Comparison of ENCODE assay signal across 1 cellular context in genomic region chr3:52218454-52218853, GRCh38.
TF ChIP-seq lines count a peak whose summit lies in the region.

No MANE protein-coding gene starts in this region.

TF ChIP-seq in GM12878, 131 proteins besides CTCF, POLR2A, EP300 and RAD21:
- no peak for TF ChIP-seq ZBTB40 (IDR thresholded peaks at IDR 0.05; ENCODE audit: borderline replicate concordance)
- no peak for TF ChIP-seq CHD1 (IDR thresholded peaks at IDR 0.05; ENCODE audit: low read depth, low read length)
- no peak for TF ChIP-seq CHD4 (IDR thresholded peaks at IDR 0.05)
- TF ChIP-seq CBX5 (IDR thresholded peaks at IDR 0.05; ENCODE audit: low read depth) = no peak
- TF ChIP-seq CBX3 (IDR thresholded peaks at IDR 0.05; ENCODE audit: borderline replicate concordance, low read depth) = no peak
- TF ChIP-seq SMC3 (IDR thresholded peaks at IDR 0.05; ENCODE audit: borderline replicate concordance, low read length) = no peak
- TF ChIP-seq SREBF1 (IDR thresholded peaks at IDR 0.05; ENCODE audit: low read length) = no peak
- no peak for TF ChIP-seq BCLAF1 (IDR thresholded peaks at IDR 0.05)
